ENCODE assay signal across 11 cellular contexts in the genomic region with DNA sequence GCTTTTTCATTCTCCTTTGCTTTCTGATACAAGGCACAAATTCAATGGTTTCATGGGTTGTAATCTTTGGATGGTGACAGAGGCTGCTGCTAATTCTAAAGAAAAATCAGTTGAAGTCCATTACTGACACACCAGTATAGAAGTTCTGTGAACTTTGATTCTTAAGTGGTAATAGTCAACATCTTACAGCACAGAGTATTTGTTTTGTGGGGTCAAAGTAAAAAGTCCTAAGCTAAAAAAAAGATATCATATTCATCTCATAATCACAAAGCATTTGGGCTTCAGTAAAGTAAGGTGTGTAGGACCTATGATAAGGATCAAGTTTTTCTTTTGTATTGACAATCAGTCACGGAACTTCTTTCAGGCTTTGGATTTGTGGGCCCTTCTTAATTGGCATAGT. TPM values are rescaled to one million over a fixed set of nuclear protein-coding genes. Genes with fewer than 3 reads are reported as not detected.
A peak's percentile ranks its signal among the peaks of the same experiment; 100 is the strongest.
DNase-seq lines count a peak whose midpoint lies in the region; ATAC-seq and TF ChIP-seq lines count a peak whose summit lies in the region.
"Had no signal": no experiment of that assay in that cellular context is flagged by ENCODE, and none has a peak within 500 bp of the region (broad histone marks: within the 10 kb centered on the region; RNA-seq: fewer than 3 reads in every experiment).

No MANE protein-coding gene starts in this region.

- H3K4me3 Mint-ChIP-seq in chondrocyte (ENCODE audit: unreplicated experiment) (peak overlapping the region; percentile 88), nephron (peak overlapping the region; percentile 88 to 93 (median 91))

- DNase-seq in AG09309 (ENCODE audit: low read depth) (no peak), chondrocyte (ENCODE audit: low spot score) (no peak), NCI-H2081 treated with DMSO at 0.1 percent for 48 hours (lab: John Stamatoyannopoulos, UW) (no peak)
- no peak for DNase-seq in Jurkat, Clone E6-1 (ENCODE audit: low read depth, low spot score)
- DNase-seq: head of caudate nucleus; NCI-H2107; stimulated activated CD4-positive, alpha-beta T cell treated with anti-CD3 and anti-CD28 coated beads, Interleukin-1b, Interleukin-23, amount 100 ng/mL, for 48 hours had no signal

- H3K4me3 ChIP-seq in AG09309 (ENCODE audit: control insufficient read depth, low read depth, low read length) = peak overlapping the region; percentile 94
- H3K4me3 ChIP-seq in Jurkat, Clone E6-1 (ENCODE audit: low read length) = peak overlapping the region; percentile 86

- no peaks in the 10 kb centered on the region for H3K27me3 Mint-ChIP-seq in chondrocyte (ENCODE audit: low read depth)
- H3K27me3 Mint-ChIP-seq in nephron (ENCODE audit: low read depth) = no peaks in the 10 kb centered on the region

- ATAC-seq in GM19328 (IDR thresholded peaks at IDR 0.05; ENCODE audit: unreplicated experiment) (no peak), HG03045 (IDR thresholded peaks at IDR 0.05; ENCODE audit: unreplicated experiment) (no peak), HG03108 (IDR thresholded peaks at IDR 0.05; ENCODE audit: unreplicated experiment) (no peak)

- no peak for TF ChIP-seq CTCF in AG09309 (IDR thresholded peaks at IDR 0.05; ENCODE audit: control insufficient read depth, insufficient read depth, low read depth, low read length, missing control alignments)
- TF ChIP-seq CTCF in chondrocyte (IDR thresholded peaks at IDR 0.05) = no peak
- TF ChIP-seq CTCF in nephron (IDR thresholded peaks at IDR 0.05; ENCODE audit: unreplicated experiment in 3 of 3) = no peak

- peaks cover 2% of the 10 kb centered on the region for H3K36me3 Mint-ChIP-seq in chondrocyte (ENCODE audit: low read depth)
- peaks cover 28% of the 10 kb centered on the region for H3K36me3 Mint-ChIP-seq in nephron (ENCODE audit: low read depth)

- H3K27ac Mint-ChIP-seq in chondrocyte (ENCODE audit: unreplicated experiment) = no peak overlapping the region
- H3K27ac Mint-ChIP-seq in nephron = peak overlapping the region; percentile 82 to 94 (median 92)

- peaks cover 34% of the 10 kb centered on the region for H3K4me1 Mint-ChIP-seq in chondrocyte (ENCODE audit: low read depth)
- peaks cover 39% of the 10 kb centered on the region for H3K4me1 Mint-ChIP-seq in nephron

- H3K9me3 Mint-ChIP-seq in chondrocyte (ENCODE audit: low read depth) = no peaks in the 10 kb centered on the region
- no peaks in the 10 kb centered on the region for H3K9me3 Mint-ChIP-seq in nephron

RNA-seq across cellular contexts. Expression of a gene that starts 1.1 kb away (rescaled TPM):
- 11.1 TPM for polyA plus RNA-seq in Jurkat, Clone E6-1 (2012; ENCODE audit: insufficient read depth, insufficient read length)
- 5.4 to 6.6 TPM (median 6.5 TPM) in 3 replicates for total RNA-seq in chondrocyte

RNA-seq across cellular contexts. Expression of a gene that starts 1.2 kb away (rescaled TPM):
- polyA plus RNA-seq in Jurkat, Clone E6-1 (2012; ENCODE audit: insufficient read depth, insufficient read length) = 2.3 TPM
- 4.4 to 7.5 TPM (median 5.9 TPM) in 3 replicates for total RNA-seq in chondrocyte
